13 cellular contexts compared by ENCODE assay signal in genomic region chr14:101073598-101073965, GRCh38.
A peak's percentile ranks its signal among the peaks of the same experiment; 100 is the strongest.
DNase-seq lines count a peak whose midpoint lies in the region; ATAC-seq and TF ChIP-seq lines count a peak whose summit lies in the region.
"Had no signal": no experiment of that assay in that cellular context is flagged by ENCODE, and none has a peak within 500 bp of the region (broad histone marks: within the 10 kb centered on the region; RNA-seq: fewer than 3 reads in every experiment).

No MANE protein-coding gene starts in this region.

- in situ Hi-C loops in IMR-90 (cut with MboI; ENCODE audit: low sequenced_read_pairs): no loop called here

- H3K27me3 Mint-ChIP-seq in Calu3 (ENCODE audit: unreplicated experiment): no peaks in the 10 kb centered on the region
- no peaks in the 10 kb centered on the region for H3K27me3 Mint-ChIP-seq in MCF 10A (ENCODE audit: insufficient read depth, unreplicated experiment)

- peak overlapping the region; percentile 7; the same call in 1 of the 2 replicates for H3K18ac ChIP-seq in IMR-90 (ENCODE audit: low read depth, low read length)

- H3K14ac ChIP-seq in IMR-90 (replicated peaks; ENCODE audit: low read depth, low read length): 0 out of 2 replicates have a peak overlapping the region, but pooled peaks have one; percentile 30

- H4K91ac ChIP-seq in IMR-90 (ENCODE audit: insufficient read depth, low read depth, low read length): no peak overlapping the region

- 17% methylated on average over 1 of the region's 7 CpGs; no CpG with 5 or more reads in 1 of the 2 experiments for WGBS in IMR-90 (ENCODE audit: extremely low coverage in 2 of 2, insufficient read length in 1 of 2), 2 experiments

- no peak for TF ChIP-seq CTCF in Calu3 (IDR thresholded peaks at IDR 0.05; ENCODE audit: unreplicated experiment)
- TF ChIP-seq CTCF in IMR-90 (conservative IDR thresholded peaks at IDR 0.05; ENCODE audit: low read depth, low read length): no peak
- no peak for TF ChIP-seq CTCF in MCF 10A (IDR thresholded peaks at IDR 0.05; ENCODE audit: unreplicated experiment)
- TF ChIP-seq CTCF in omental fat pad (IDR thresholded peaks at IDR 0.05): no peak

- H3K36me3 Mint-ChIP-seq in Calu3 (ENCODE audit: insufficient read depth, unreplicated experiment) (no peaks in the 10 kb centered on the region), MCF 10A (ENCODE audit: insufficient read depth, unreplicated experiment) (no peaks in the 10 kb centered on the region)

- CTCF ChIA-PET in Calu3 (lab: Charles Lee): interaction anchor here (0.5 to 0.7 kb wide), 4 partner anchors 14 to 145 kb away, joined by 3 to 6 read pairs (median 3); no protein-coding TSS in a partner anchor
- CTCF ChIA-PET in IMR-90 (lab: Yijun Ruan, JAX): no interaction called here
- CTCF ChIA-PET in MCF 10A (lab: Yijun Ruan, JAX): interaction anchor here (0.5 to 1.0 kb wide), 4 partner anchors 10 to 1063 kb away, joined by 3 to 6 read pairs (median 4); no protein-coding TSS in a partner anchor

- H3K4ac ChIP-seq in IMR-90 (ENCODE audit: low read depth, low read length): peak overlapping the region; percentile 44; the same call in 1 of the 2 replicates

- H2AFZ ChIP-seq in IMR-90 (replicated peaks; ENCODE audit: low read length, poor library complexity): peak overlapping the region; percentile 85

- peak overlapping the region; percentile 3; the same call in 1 of the 2 replicates for H2AK5ac ChIP-seq in IMR-90 (ENCODE audit: low read depth, low read length)

- intact Hi-C loops in Calu3 (cut with micrococcal nuclease; ENCODE audit: unreplicated experiment): loop anchor here (2.0 kb wide), 1 partner anchor 85 kb away; no protein-coding TSS in a partner anchor
- intact Hi-C loops in IMR-90 (cut with micrococcal nuclease): loop anchor here (10.0 kb wide), 1 partner anchor 161 kb away; no protein-coding TSS in a partner anchor
- intact Hi-C loops in MCF 10A (cut with micrococcal nuclease): loop anchor here (5.0 kb wide), 1 partner anchor 171 kb away; the partner anchor contains the start of gene RTL1

- H2BK20ac ChIP-seq in IMR-90 (ENCODE audit: low read depth, low read length): peak overlapping the region; percentile 44; the same call in 1 of the 2 replicates

- H3K4me1 Mint-ChIP-seq in Calu3 (ENCODE audit: low read depth, unreplicated experiment) (peaks cover 9% of the 10 kb centered on the region), MCF 10A (ENCODE audit: insufficient read depth, unreplicated experiment) (peaks cover 11% of the 10 kb centered on the region)

- POLR2A ChIA-PET in IMR-90 (lab: Charles Lee; ENCODE audit: unreplicated experiment): no interaction called here
- POLR2A ChIA-PET in MCF 10A (lab: Yijun Ruan, JAX): interaction anchor here (0.7 kb wide), 1 partner anchor 186 kb away, joined by 3 read pairs; no protein-coding TSS in a partner anchor

- H3K23ac ChIP-seq in IMR-90 (ENCODE audit: low read depth, low read length): no peak overlapping the region

- H3K9me3 ChIP-seq in IMR-90 (ENCODE audit: control insufficient read depth, insufficient read depth, low read length): no peaks in the 10 kb centered on the region

- no TSS peak for BruUV-seq in Calu3 (replicated peaks; lab: Mats Ljungman, UMichigan)
- no TSS peak for BruUV-seq in IMR-90 (replicated peaks; lab: Mats Ljungman, UMichigan)
- no TSS peak for BruUV-seq in MCF 10A (replicated peaks; lab: Mats Ljungman, UMichigan)

- H2BK120ac ChIP-seq in IMR-90 (ENCODE audit: low read depth, low read length): peak overlapping the region; percentile 53; the same call in 1 of the 2 replicates

- H3K27ac Mint-ChIP-seq in Calu3 (ENCODE audit: unreplicated experiment) (peak overlapping the region; percentile 47), MCF 10A (ENCODE audit: low read depth, unreplicated experiment) (no peak overlapping the region)

- peaks cover 26% of the 10 kb centered on the region for H3K4me1 ChIP-seq in IMR-90 (ENCODE audit: control insufficient read depth, insufficient read depth, low read length)

- DNase-seq in Calu3: no peak
- no peak for DNase-seq in IMR-90
- peak; percentile 6 for DNase-seq in MCF 10A (ENCODE audit: unreplicated experiment)
- DNase-seq in omental fat pad (ENCODE audit: low spot score): peak; percentile 16
- DNase-seq in NCI-H1694 (lab: John Stamatoyannopoulos, UW): no peak
- DNase-seq in A172 (ENCODE audit: low spot score): no peak
- DNase-seq: activated effector memory CD4-positive, alpha-beta T cell treated with Interleukin-2 at 50 U/mL for 16 hours; NCI-H1048; NCI-H2081 treated with DMSO at 0.1 percent for 48 hours; WERI-Rb-1 had no signal

- peak overlapping the region; percentile 8; the same call in 1 of the 2 replicates for H3K27ac ChIP-seq in IMR-90 (ENCODE audit: insufficient read depth, low read length)
- H3K27ac ChIP-seq: coronary artery, WERI-Rb-1 had no signal

- no peak; the same call in 1 of the 2 replicates for TF ChIP-seq POLR2A in IMR-90 (IDR thresholded peaks at IDR 0.05; ENCODE audit: low read depth, low read length)

- H3K27me3 ChIP-seq in IMR-90 (ENCODE audit: control insufficient read depth, insufficient read depth, low read length): peaks cover 2% of the 10 kb centered on the region; the same call in 1 of the 2 replicates

- H3K9me3 Mint-ChIP-seq in Calu3 (ENCODE audit: low read depth, unreplicated experiment) (no peaks in the 10 kb centered on the region), MCF 10A (ENCODE audit: unreplicated experiment) (no peaks in the 10 kb centered on the region)

- H3K36me3 ChIP-seq in IMR-90 (ENCODE audit: control insufficient read depth, insufficient read depth, low read length): peaks cover 27% of the 10 kb centered on the region
- H3K36me3 ChIP-seq: WERI-Rb-1 had no signal

- H3K4me3 Mint-ChIP-seq in Calu3 (ENCODE audit: low read depth, unreplicated experiment): peak overlapping the region; percentile 34
- peak overlapping the region; percentile 40 for H3K4me3 Mint-ChIP-seq in MCF 10A (ENCODE audit: unreplicated experiment)

- no peak overlapping the region for H3K4me2 ChIP-seq in IMR-90 (ENCODE audit: low read depth, low read length)

- no peak overlapping the region for H3K4me3 ChIP-seq in IMR-90 (ENCODE audit: insufficient read depth, low read depth, low read length)
- H3K4me3 ChIP-seq: coronary artery had no signal

- peaks cover 17% of the 10 kb centered on the region for H4K20me1 ChIP-seq in IMR-90 (ENCODE audit: insufficient read depth, low read length)

- peaks cover 0 to 10% of the 10 kb centered on the region in 2 experiments; a peak in 1 of 4 replicates for H3K79me1 ChIP-seq in IMR-90 (ENCODE audit: low read depth in 1 of 2, low read length in 2 of 2)

- H3K9ac ChIP-seq in IMR-90 (ENCODE audit: low read depth, low read length): no peak overlapping the region

- peak overlapping the region; percentile 18 to 33; a peak in 2 of 4 replicates for H4K8ac ChIP-seq in IMR-90 (ENCODE audit: low read depth in 2 of 2, low read length in 2 of 2)

- peaks cover 14% of the 10 kb centered on the region; the same call in 1 of the 2 replicates for H3K9me1 ChIP-seq in IMR-90 (ENCODE audit: insufficient read depth, low read length)

- ATAC-seq in IMR-90 (ENCODE audit: low read depth) (0 out of 2 replicates have a peak, but pooled peaks have one; percentile 1), omental fat pad (ENCODE audit: low FRiP score) (no peak), HG02763 (IDR thresholded peaks at IDR 0.05; ENCODE audit: unreplicated experiment) (no peak)
- no peak for ATAC-seq in activated CD4-positive, CD25-positive, alpha-beta regulatory T cell treated with anti-CD3 and anti-CD28 coated beads, Interleukin-2, amount 50 U/mL, for 24 hours

- dilution Hi-C loops in IMR-90 (cut with HindIII; ENCODE audit: low sequenced_read_pairs, unreplicated experiment): no loop called here

- H3K56ac ChIP-seq in IMR-90 (ENCODE audit: extremely low read depth, insufficient read depth, low read length): no peak overlapping the region

- H2BK15ac ChIP-seq in IMR-90 (ENCODE audit: low read depth, low read length): no peak overlapping the region

- peak overlapping the region; percentile 74 for H2AK9ac ChIP-seq in IMR-90 (replicated peaks; ENCODE audit: low read depth, low read length, poor library complexity)

- TF ChIP-seq RAD21 in IMR-90 (IDR thresholded peaks at IDR 0.05; ENCODE audit: low read length): no peak

- H4K5ac ChIP-seq in IMR-90 (ENCODE audit: low read depth, low read length): 0 out of 2 replicates have a peak overlapping the region, but pooled peaks have one; percentile 7

- H2BK5ac ChIP-seq in IMR-90 (ENCODE audit: low read depth, low read length, poor library complexity, severe bottlenecking): peak overlapping the region; percentile 27

TF ChIP-seq in IMR-90, 13 proteins besides CTCF, POLR2A, EP300 and RAD21 (continues in another document):
- TF ChIP-seq MAZ (IDR thresholded peaks at IDR 0.05; ENCODE audit: borderline replicate concordance, low read depth, low read length): no peak
- TF ChIP-seq MXI1 (IDR thresholded peaks at IDR 0.05; ENCODE audit: borderline replicate concordance, low read depth, low read length): no peak
- TF ChIP-seq CHD1 (IDR thresholded peaks at IDR 0.05; ENCODE audit: low read depth, low read length): no peak
- TF ChIP-seq RCOR1 (IDR thresholded peaks at IDR 0.05; ENCODE audit: insufficient replicate concordance, low read length): no peak
- no peak for TF ChIP-seq MAFK (IDR thresholded peaks at IDR 0.05; ENCODE audit: low read depth, low read length)
- no peak for TF ChIP-seq RFX5 (IDR thresholded peaks at IDR 0.05; ENCODE audit: low read depth, low read length)
- no peak for TF ChIP-seq NFE2L2 (IDR thresholded peaks at IDR 0.05; ENCODE audit: low read depth, low read length)
- TF ChIP-seq BHLHE40 (IDR thresholded peaks at IDR 0.05; ENCODE audit: low read depth, low read length): no peak
- no peak for TF ChIP-seq USF2 (IDR thresholded peaks at IDR 0.05; ENCODE audit: low read depth, low read length)
- TF ChIP-seq CEBPB (IDR thresholded peaks at IDR 0.05; ENCODE audit: low read depth, low read length): no peak
- no peak for TF ChIP-seq SMC3 (IDR thresholded peaks at IDR 0.05; ENCODE audit: low read depth, low read length)

Comparison
In these comparisons a context has a peak if more than half of its experiments do, and no peak if none do; other contexts are left out.
1. DNase-seq: peak in MCF 10A (single experiment) and omental fat pad (single experiment); none in Calu3 (single experiment), IMR-90 (single experiment), NCI-H1694 (single experiment) and A172 (single experiment).